ENCODE assay signal across 2 cellular contexts in genomic region chr11:1650034-1650917, GRCh38.
A peak's percentile ranks its signal among the peaks of the same experiment; 100 is the strongest.
TF ChIP-seq lines count a peak whose summit lies in the region.

No MANE protein-coding gene starts in this region.

TF ChIP-seq in SK-N-SH, 30 proteins besides CTCF, POLR2A, EP300 and RAD21:
- TF ChIP-seq USF2 (IDR thresholded peaks at IDR 0.05; ENCODE audit: borderline replicate concordance, low read depth, low read length): no peak
- no peak for TF ChIP-seq SIN3A (IDR thresholded peaks at IDR 0.05; ENCODE audit: borderline replicate concordance, low read depth, low read length)
- no peak for TF ChIP-seq GABPA (IDR thresholded peaks at IDR 0.05; ENCODE audit: low read depth)
- 0 out of 2 replicates have a peak, but pooled peaks have one; percentile 20 for TF ChIP-seq RCOR1 (IDR thresholded peaks at IDR 0.05; ENCODE audit: low read length)
- no peak for TF ChIP-seq SMC3 (IDR thresholded peaks at IDR 0.05; ENCODE audit: low read depth, low read length)
- no peak for TF ChIP-seq JUND (IDR thresholded peaks at IDR 0.05)
- TF ChIP-seq RFX5 (IDR thresholded peaks at IDR 0.05; ENCODE audit: low read length): no peak
- TF ChIP-seq REST (IDR thresholded peaks at IDR 0.05; ENCODE audit: low read depth, low read length): no peak
- no peak for TF ChIP-seq TCF12 (IDR thresholded peaks at IDR 0.05)

TF ChIP-seq in SK-N-SH treated with all-trans-retinoic acid at 6 μM for 48 hours, 23 proteins besides CTCF, POLR2A, EP300 and RAD21:
- TF ChIP-seq CSRNP3 (CRISPR knock-in tag; IDR thresholded peaks at IDR 0.05) (no peak), CSDC2 (CRISPR knock-in tag; IDR thresholded peaks at IDR 0.05) (no peak), SNAI2 (CRISPR knock-in tag; IDR thresholded peaks at IDR 0.05) (no peak), POU6F1 (CRISPR knock-in tag; IDR thresholded peaks at IDR 0.05; ENCODE audit: borderline replicate concordance, low read depth) (no peak), TCF4 (CRISPR knock-in tag; IDR thresholded peaks at IDR 0.05; ENCODE audit: borderline replicate concordance) (no peak), BACH2 (CRISPR knock-in tag; IDR thresholded peaks at IDR 0.05; ENCODE audit: borderline replicate concordance) (no peak), ZFP30 (CRISPR knock-in tag; IDR thresholded peaks at IDR 0.05) (no peak), CREB5 (CRISPR knock-in tag; IDR thresholded peaks at IDR 0.05; ENCODE audit: low read depth) (no peak), ISL1 (CRISPR knock-in tag; IDR thresholded peaks at IDR 0.05) (no peak), OSR1 (CRISPR knock-in tag; IDR thresholded peaks at IDR 0.05) (no peak), ZNF70 (CRISPR knock-in tag; IDR thresholded peaks at IDR 0.05) (no peak), ARNTL (CRISPR knock-in tag; IDR thresholded peaks at IDR 0.05; ENCODE audit: borderline replicate concordance, low read depth) (no peak), ESRRG (CRISPR knock-in tag; IDR thresholded peaks at IDR 0.05) (no peak), PATZ1 (CRISPR knock-in tag; IDR thresholded peaks at IDR 0.05; ENCODE audit: borderline replicate concordance) (no peak), RARB (CRISPR knock-in tag; IDR thresholded peaks at IDR 0.05) (no peak), TOX (CRISPR knock-in tag; IDR thresholded peaks at IDR 0.05; ENCODE audit: borderline replicate concordance) (no peak), ZNF565 (CRISPR knock-in tag; conservative IDR thresholded peaks at IDR 0.05; ENCODE audit: low read depth) (no peak), ZFP3 (CRISPR knock-in tag; IDR thresholded peaks at IDR 0.05) (no peak), ZNF8 (CRISPR knock-in tag; IDR thresholded peaks at IDR 0.05) (no peak)
